Comparison of ENCODE assay signal across 1 cellular context in genomic region chr3:42032693-42033349, GRCh38.
TF ChIP-seq lines count a peak whose summit lies in the region.

No MANE protein-coding gene starts in this region.

TF ChIP-seq in HepG2, 621 proteins besides CTCF, POLR2A, EP300 and RAD21 (continued from another document):
- TF ChIP-seq CSRNP1 (CRISPR knock-in tag; IDR thresholded peaks at IDR 0.05) (no peak), ZNF501 (CRISPR knock-in tag; IDR thresholded peaks at IDR 0.05) (0 out of 2 replicates have a peak, but pooled peaks have one; percentile 29), ARNTL (CRISPR knock-in tag; IDR thresholded peaks at IDR 0.05) (peak; percentile 46), ZFP82 (CRISPR knock-in tag; IDR thresholded peaks at IDR 0.05; ENCODE audit: borderline replicate concordance) (no peak), ZNF710 (CRISPR knock-in tag; IDR thresholded peaks at IDR 0.05; ENCODE audit: borderline replicate concordance) (no peak), ZNF589 (CRISPR knock-in tag; conservative IDR thresholded peaks at IDR 0.05) (peak; percentile 67; the same call in 1 of the 2 replicates), KAT7 (CRISPR knock-in tag; IDR thresholded peaks at IDR 0.05; ENCODE audit: borderline replicate concordance) (peak; percentile 86), ZFY (CRISPR knock-in tag; IDR thresholded peaks at IDR 0.05) (0 out of 2 replicates have a peak, but pooled peaks have one; percentile 25), CERS6 (CRISPR knock-in tag; IDR thresholded peaks at IDR 0.05) (no peak), E2F5 (CRISPR knock-in tag; conservative IDR thresholded peaks at IDR 0.05) (no peak), SMYD3 (CRISPR knock-in tag; IDR thresholded peaks at IDR 0.05) (no peak), ZNF451 (CRISPR knock-in tag; IDR thresholded peaks at IDR 0.05) (no peak), ZNF235 (CRISPR knock-in tag; IDR thresholded peaks at IDR 0.05; ENCODE audit: borderline replicate concordance) (no peak), KDM4B (CRISPR knock-in tag; IDR thresholded peaks at IDR 0.05) (peak; percentile 76), FOXO4 (CRISPR knock-in tag; conservative IDR thresholded peaks at IDR 0.05) (no peak), BRF2 (CRISPR knock-in tag; IDR thresholded peaks at IDR 0.05) (no peak), ZNF792 (CRISPR knock-in tag; IDR thresholded peaks at IDR 0.05) (peak; percentile 79; the same call in 1 of the 2 replicates), SATB2 (CRISPR knock-in tag; IDR thresholded peaks at IDR 0.05) (no peak), THAP8 (CRISPR knock-in tag; IDR thresholded peaks at IDR 0.05; ENCODE audit: borderline replicate concordance) (no peak), NR1H2 (CRISPR knock-in tag; IDR thresholded peaks at IDR 0.05; ENCODE audit: borderline replicate concordance, low read depth) (no peak), ZNF337 (CRISPR knock-in tag; IDR thresholded peaks at IDR 0.05; ENCODE audit: borderline replicate concordance, low read depth) (0 out of 2 replicates have a peak, but pooled peaks have one; percentile 8), ZNF143 (CRISPR knock-in tag; IDR thresholded peaks at IDR 0.05) (no peak; the same call in 1 of the 2 replicates), HDAC2 (CRISPR knock-in tag; IDR thresholded peaks at IDR 0.05) (peak; percentile 95), RFXAP (CRISPR knock-in tag; IDR thresholded peaks at IDR 0.05; ENCODE audit: borderline replicate concordance) (peak; percentile 70), NRL (CRISPR knock-in tag; IDR thresholded peaks at IDR 0.05; ENCODE audit: borderline replicate concordance) (no peak), ZBTB3 (CRISPR knock-in tag; IDR thresholded peaks at IDR 0.05; ENCODE audit: borderline replicate concordance, low read depth) (no peak), CBFB (CRISPR knock-in tag; IDR thresholded peaks at IDR 0.05) (0 out of 2 replicates have a peak, but pooled peaks have one; percentile 44)
TF ChIP-seq in HepG2: peak in this region for 218.
